In the genomic region with DNA sequence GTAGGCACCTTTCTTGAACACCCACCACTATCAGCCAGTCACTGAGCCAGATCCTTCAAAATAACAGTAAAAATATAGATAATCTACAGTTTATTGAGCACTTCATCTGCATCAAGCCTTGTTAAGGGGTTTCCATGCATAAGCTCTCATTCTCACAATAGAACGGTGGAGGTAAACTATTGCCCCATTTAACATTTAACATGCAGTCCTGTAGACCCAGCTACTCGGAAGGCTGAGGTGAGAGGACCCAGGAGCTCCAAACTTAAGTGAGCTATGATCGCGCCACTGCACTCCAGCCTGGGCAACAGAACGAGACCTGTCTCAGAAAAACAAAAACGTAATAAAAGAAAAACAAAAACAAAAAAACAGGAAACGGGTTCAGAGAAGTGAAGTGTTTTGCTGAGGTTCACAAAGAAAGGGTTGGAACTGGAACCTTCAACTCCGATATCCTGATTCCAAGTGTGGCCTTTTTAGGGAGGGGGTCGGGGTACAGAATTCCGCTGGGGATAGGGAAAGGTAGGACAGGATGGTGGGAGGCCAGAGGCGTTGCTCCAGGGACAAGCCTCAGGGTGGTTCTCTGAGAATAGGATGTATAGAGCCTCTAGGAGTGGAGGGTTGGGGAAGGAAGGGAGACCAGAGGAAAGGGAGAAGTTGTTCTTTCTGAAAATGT, we compare ENCODE assay signal across 8 cellular contexts. TPM values are rescaled to one million over a fixed set of nuclear protein-coding genes. Genes with fewer than 3 reads are reported as not detected.
A peak's percentile ranks its signal among the peaks of the same experiment; 100 is the strongest.
DNase-seq lines count a peak whose midpoint lies in the region; ATAC-seq and TF ChIP-seq lines count a peak whose summit lies in the region.

No MANE protein-coding gene starts in this region.

- H3K27ac ChIP-seq in heart left ventricle (peak overlapping the region; percentile 37 to 97 (median 86)), ascending aorta (peak overlapping the region; percentile 79 to 87), lung (ENCODE audit: low read depth in 1 of 2, low read length in 1 of 2) (peak overlapping the region; percentile 49 to 84), upper lobe of left lung (peak overlapping the region; percentile 78 to 91 (median 87))

- 56 to 62% (median 59%) methylated on average over 11 of the region's 11 CpGs for WGBS in heart left ventricle, 4 donors
- WGBS in lung, 2 donors, result 54 to 61% methylated on average over 11 of the region's 11 CpGs
- WGBS in upper lobe of left lung, 2 donors, result 48 to 59% methylated on average over 11 of the region's 11 CpGs

- no peaks in the 10 kb centered on the region for H3K9me3 ChIP-seq in heart left ventricle
- H3K9me3 ChIP-seq in ascending aorta, result no peaks in the 10 kb centered on the region
- no peaks in the 10 kb centered on the region for H3K9me3 ChIP-seq in lung (ENCODE audit: control insufficient read depth in 2 of 2, insufficient read depth in 1 of 2, low read length in 1 of 2)
- H3K9me3 ChIP-seq in upper lobe of left lung, result no peaks in the 10 kb centered on the region

- TF ChIP-seq CTCF in heart left ventricle (IDR thresholded peaks at IDR 0.05), result no peak
- TF ChIP-seq CTCF in ascending aorta (IDR thresholded peaks at IDR 0.05), result no peak
- TF ChIP-seq CTCF in lung (IDR thresholded peaks at IDR 0.05; ENCODE audit: control extremely low read depth, extremely low read depth), result no peak
- no peak for TF ChIP-seq CTCF in upper lobe of left lung (IDR thresholded peaks at IDR 0.05)

- H3K36me3 ChIP-seq in heart left ventricle (no peaks in the 10 kb centered on the region), ascending aorta (no peaks in the 10 kb centered on the region), lung (ENCODE audit: control insufficient read depth in 2 of 2, insufficient read depth in 2 of 2, low read length in 2 of 2) (no peaks in the 10 kb centered on the region), upper lobe of left lung (no peaks in the 10 kb centered on the region)

- peak overlapping the region in 11 of 12 donors; percentile 5 to 76 (median 63) for H3K4me3 ChIP-seq in heart left ventricle
- H3K4me3 ChIP-seq in ascending aorta, result peak overlapping the region in 1 of 2 donors; percentile 54
- H3K4me3 ChIP-seq in lung, result no peak overlapping the region
- H3K4me3 ChIP-seq in upper lobe of left lung, result peak overlapping the region in 3 of 4 donors; percentile 31 to 67 (median 52)

- no peaks in the 10 kb centered on the region for H3K27me3 ChIP-seq in heart left ventricle
- no peaks in the 10 kb centered on the region for H3K27me3 ChIP-seq in ascending aorta
- H3K27me3 ChIP-seq in lung (ENCODE audit: control insufficient read depth, insufficient read depth), result no peaks in the 10 kb centered on the region
- H3K27me3 ChIP-seq in upper lobe of left lung, result no peaks in the 10 kb centered on the region

- DNase-seq in heart left ventricle (no peak), left cardiac atrium (no peak), ascending aorta (ENCODE audit: low spot score in 2 of 2) (no peak), lung (ENCODE audit: low spot score) (no peak), upper lobe of left lung (no peak), D341Med (ENCODE audit: low spot score) (no peak), cerebellar cortex (ENCODE audit: low spot score) (no peak), pons (ENCODE audit: low spot score) (no peak)

- no peak for ATAC-seq in heart left ventricle
- ATAC-seq in left cardiac atrium, result no peak
- ATAC-seq in lung (ENCODE audit: insufficient read depth, low FRiP score), result no peak
- no peak for ATAC-seq in upper lobe of left lung (ENCODE audit: low FRiP score in 2 of 2)

- TF ChIP-seq EP300 in upper lobe of left lung (IDR thresholded peaks at IDR 0.05), result no peak

- peaks cover 0 to 75% (median 27%) of the 10 kb centered on the region in 12 donors for H3K4me1 ChIP-seq in heart left ventricle
- peaks cover 14 to 29% of the 10 kb centered on the region in 2 donors for H3K4me1 ChIP-seq in ascending aorta
- peaks cover 3 to 8% of the 10 kb centered on the region in 2 donors for H3K4me1 ChIP-seq in lung (ENCODE audit: control insufficient read depth in 2 of 2, insufficient read depth in 2 of 2, low read length in 2 of 2)
- H3K4me1 ChIP-seq in upper lobe of left lung, result peaks cover 28 to 65% (median 49%) of the 10 kb centered on the region in 4 donors

- intact Hi-C loops in heart left ventricle (cut with DNase I) (loop anchor here in 5 of 10 donors (2.0 to 10.0 kb wide), 7 partner anchors 80 to 397 kb away; a partner anchor contains a TSS), left cardiac atrium (cut with DNase I) (loop anchor here in 1 of 2 donors (5.0 kb wide), 1 partner anchor 80 kb away; a partner anchor contains a TSS), ascending aorta (cut with DNase I) (loop anchor here (1.0 to 10.0 kb wide), 5 partner anchors 12 to 260 kb away; a partner anchor contains a TSS)

- TF ChIP-seq POLR2A in heart left ventricle (IDR thresholded peaks at IDR 0.05), result no peak
- TF ChIP-seq POLR2A in upper lobe of left lung (IDR thresholded peaks at IDR 0.05), result no peak

RNA-seq across cellular contexts. Expression of a gene that starts 11.6 kb away (rescaled TPM):
- total RNA-seq in heart left ventricle (1 to 10 TPM; 2.4 to 6.4 (median 4.7) TPM), left cardiac atrium (1 to 10 TPM; 4.4 to 4.5 TPM), ascending aorta (7.6 TPM), lung (10 to 100 TPM in 1 of 2 donors, 1 to 10 TPM in 1; 3.3 to 19.4 TPM), upper lobe of left lung (10 to 100 TPM in 5 of 6 donors, 1 to 10 TPM in 1; 9.6 to 18.1 (median 14.5) TPM)
- polyA plus RNA-seq in heart left ventricle (1 to 10 TPM; 2.1 to 8.8 TPM), lung (10 to 100 TPM in 1 of 2 donors, 1 to 10 TPM in 1; 6.6 to 15.3 TPM)

RNA-seq across cellular contexts. Expression of a gene that starts 11.8 kb away (rescaled TPM):
- total RNA-seq in heart left ventricle (100 to 1,000 TPM; 209 to 865 (median 423) TPM), left cardiac atrium (100 to 1,000 TPM; 241 to 296 TPM), ascending aorta (220 TPM), lung (100 to 1,000 TPM in 1 of 2 donors, 10 to 100 TPM in 1; 90.2 to 122 TPM), upper lobe of left lung (100 to 1,000 TPM in 5 of 6 donors, 10 to 100 TPM in 1; 86.1 to 320 (median 186) TPM)
- polyA plus RNA-seq in heart left ventricle (1,000 to 10,000 TPM in 1 of 2 donors, 100 to 1,000 TPM in 1; 286 to 3,101 TPM), lung (100 to 1,000 TPM; 163 to 758 TPM)

RNA-seq across cellular contexts. Expression of a gene that starts 14.9 kb away (rescaled TPM):
- total RNA-seq in heart left ventricle, result 10 to 100 TPM; 47.1 to 66.9 (median 58.4) TPM
- polyA plus RNA-seq in heart left ventricle, result 10 to 100 TPM; 53.8 to 84.9 TPM
- total RNA-seq in left cardiac atrium, result 10 to 100 TPM; 59.6 to 62.1 TPM
- 65.2 TPM for total RNA-seq in ascending aorta
- 10 to 100 TPM; 38.9 to 61.4 TPM for total RNA-seq in lung
- 10 to 100 TPM; 70.2 to 84.0 TPM for polyA plus RNA-seq in lung
- 100 to 1,000 TPM in 2 of 6 donors, 10 to 100 TPM in 4; 50.0 to 107 (median 73.5) TPM for total RNA-seq in upper lobe of left lung
